23 cellular contexts compared by ENCODE assay signal in genomic region chr5:165227515-165227914, GRCh38.
DNase-seq lines count a peak whose midpoint lies in the region; ATAC-seq, FAIRE-seq and TF ChIP-seq lines count a peak whose summit lies in the region.
"Had no signal": no experiment of that assay in that cellular context is flagged by ENCODE, and none has a peak within 500 bp of the region (broad histone marks: within the 10 kb centered on the region; RNA-seq: fewer than 3 reads in every experiment).

No MANE protein-coding gene starts in this region.

- H3K27ac ChIP-seq in GM23338 (ENCODE audit: low read depth) (no peak overlapping the region), Panc1 (ENCODE audit: low read length) (no peak overlapping the region), mesendoderm (ENCODE audit: low read depth, low read length) (no peak overlapping the region), suprapubic skin (no peak overlapping the region)
- H3K27ac ChIP-seq: testis, vagina had no signal

- H3K27me3 Mint-ChIP-seq in GM23338 (ENCODE audit: insufficient read depth, low read depth, poor library complexity) = no peaks in the 10 kb centered on the region
- H3K27me3 Mint-ChIP-seq: CD8-positive, alpha-beta memory T cell; central memory CD8-positive, alpha-beta T cell; memory B cell; stimulated activated memory B cell treated with anti-CD40 and anti-IgM and Interleukin-4, amounts not matched to agents 10 μg/mL and 1 μg/mL and 100 μg/mL, for 72 hours had no signal

- H3K4me1 ChIP-seq in GM23338 (ENCODE audit: insufficient read depth) = peaks cover 34% of the 10 kb centered on the region
- no peaks in the 10 kb centered on the region for H3K4me1 ChIP-seq in Panc1 (ENCODE audit: control insufficient read depth, insufficient read depth, low read length)
- H3K4me1 ChIP-seq in mesendoderm (ENCODE audit: control insufficient read depth, low read depth, low read length) = no peaks in the 10 kb centered on the region
- H3K4me1 ChIP-seq in suprapubic skin = no peaks in the 10 kb centered on the region
- H3K4me1 ChIP-seq: testis, vagina had no signal

- no peak overlapping the region for H2BK5ac ChIP-seq in mesendoderm (ENCODE audit: low read length)

- no peak overlapping the region for H3K9ac ChIP-seq in mesendoderm (ENCODE audit: low read length)

- H3K4me1 Mint-ChIP-seq in GM23338 = peaks cover 39% of the 10 kb centered on the region
- H3K4me1 Mint-ChIP-seq: CD8-positive, alpha-beta memory T cell; central memory CD8-positive, alpha-beta T cell; memory B cell; stimulated activated memory B cell treated with anti-CD40 and anti-IgM and Interleukin-4, amounts not matched to agents 10 μg/mL and 1 μg/mL and 100 μg/mL, for 72 hours had no signal

- H3K4me2 ChIP-seq in GM23338 (no peak overlapping the region), mesendoderm (ENCODE audit: low read length) (no peak overlapping the region)

- no CpG with 5 or more reads among the region's 3 CpGs for WGBS in mesendoderm (ENCODE audit: extremely low coverage, insufficient coverage, low lambda C conversion rate)
- 83% methylated on average over 3 of the region's 3 CpGs for WGBS in suprapubic skin

- H4K8ac ChIP-seq in mesendoderm (ENCODE audit: low read depth, low read length) = no peak overlapping the region

- TF ChIP-seq CTCF in GM23338 (conservative IDR thresholded peaks at IDR 0.05; ENCODE audit: low read depth in 2 of 2) (peak; percentile 24 to 65; a peak in 3 of 4 replicates), Panc1 (IDR thresholded peaks at IDR 0.05) (0 out of 2 replicates have a peak, but pooled peaks have one; percentile 6), bronchial epithelial cell (IDR thresholded peaks at IDR 0.05; ENCODE audit: insufficient read depth, low read length, severe bottlenecking) (peak; percentile 17), suprapubic skin (IDR thresholded peaks at IDR 0.05) (no peak)

- H3K79me2 ChIP-seq in GM23338 (replicated peaks; ENCODE audit: insufficient read depth) = no peaks in the 10 kb centered on the region
- no peaks in the 10 kb centered on the region for H3K79me2 ChIP-seq in mesendoderm (ENCODE audit: control insufficient read depth, insufficient read depth, low read length)

- ATAC-seq in GM23338 (no peak), Panc1 (no peak), HG03521 (IDR thresholded peaks at IDR 0.05; ENCODE audit: unreplicated experiment) (no peak)
- ATAC-seq: activated T-cell treated with anti-CD3 and anti-CD28 coated beads, Interleukin-2, amount 50 U/mL, for 4 hours; stimulated activated memory B cell treated with anti-CD40 and anti-IgM and Interleukin-4, amounts not matched to agents 10 μg/mL and 1 μg/mL and 100 μg/mL, for 72 hours had no signal

- no peaks in the 10 kb centered on the region for H3K36me3 ChIP-seq in GM23338 (ENCODE audit: insufficient read depth)
- H3K36me3 ChIP-seq in Panc1 (ENCODE audit: control insufficient read depth, insufficient read depth, low read length) = no peaks in the 10 kb centered on the region
- no peaks in the 10 kb centered on the region for H3K36me3 ChIP-seq in bronchial epithelial cell (ENCODE audit: control insufficient read depth, insufficient read depth, low read length)
- no peaks in the 10 kb centered on the region for H3K36me3 ChIP-seq in mesendoderm (ENCODE audit: control insufficient read depth, insufficient read depth, low read length)
- no peaks in the 10 kb centered on the region for H3K36me3 ChIP-seq in suprapubic skin
- H3K36me3 ChIP-seq: vagina had no signal

- no peak overlapping the region for H2AFZ ChIP-seq in GM23338

- POLR2A ChIA-PET in Panc1 (lab: Charles Lee) = no interaction called here

- H3K4ac ChIP-seq in mesendoderm (ENCODE audit: low read depth, low read length) = no peak overlapping the region

- H2AK5ac ChIP-seq in mesendoderm (ENCODE audit: low read length) = no peak overlapping the region

- H2BK15ac ChIP-seq in mesendoderm (replicated peaks; ENCODE audit: low read depth) = no peak overlapping the region

- no peaks in the 10 kb centered on the region for H4K20me1 ChIP-seq in GM23338 (replicated peaks; ENCODE audit: insufficient read depth)

- no peak for TF ChIP-seq EP300 in suprapubic skin (IDR thresholded peaks at IDR 0.05)

- H3K9me2 ChIP-seq in GM23338 (ENCODE audit: insufficient read depth) = no peaks in the 10 kb centered on the region

- H3K79me1 ChIP-seq in mesendoderm (ENCODE audit: low read length) = no peaks in the 10 kb centered on the region

- H3K18ac ChIP-seq in mesendoderm (ENCODE audit: low read length) = no peak overlapping the region

- BruUV-seq in Panc1 (replicated peaks; lab: Mats Ljungman, UMichigan) = no TSS peak

- H3K27me3 ChIP-seq in GM23338 (ENCODE audit: insufficient read depth) = no peaks in the 10 kb centered on the region
- H3K27me3 ChIP-seq in Panc1 (ENCODE audit: control insufficient read depth, insufficient read depth, low read length) = no peaks in the 10 kb centered on the region
- no peaks in the 10 kb centered on the region for H3K27me3 ChIP-seq in bronchial epithelial cell (ENCODE audit: control insufficient read depth, insufficient read depth, low read length)
- no peaks in the 10 kb centered on the region for H3K27me3 ChIP-seq in mesendoderm (ENCODE audit: insufficient read depth, low read length, poor library complexity)
- no peaks in the 10 kb centered on the region for H3K27me3 ChIP-seq in suprapubic skin
- H3K27me3 ChIP-seq: testis, vagina had no signal

- no peak overlapping the region for H3K27ac Mint-ChIP-seq in GM23338
- H3K27ac Mint-ChIP-seq: CD8-positive, alpha-beta memory T cell; HFFc6; memory B cell; stimulated activated memory B cell treated with anti-CD40 and anti-IgM and Interleukin-4, amounts not matched to agents 10 μg/mL and 1 μg/mL and 100 μg/mL, for 72 hours had no signal

- no peak overlapping the region for H2BK120ac ChIP-seq in mesendoderm (ENCODE audit: low read depth, low read length)

- no peaks in the 10 kb centered on the region for H3K9me3 Mint-ChIP-seq in GM23338
- H3K9me3 Mint-ChIP-seq: memory B cell; stimulated activated memory B cell treated with anti-CD40 and anti-IgM and Interleukin-4, amounts not matched to agents 10 μg/mL and 1 μg/mL and 100 μg/mL, for 72 hours had no signal

- DNase-seq in GM23338 (ENCODE audit: low spot score) (peak; percentile 22), Panc1 (ENCODE audit: low read depth, low spot score) (no peak), bronchial epithelial cell (ENCODE audit: low read depth) (peak; percentile 12), mesendoderm (peak; percentile 13), suprapubic skin (ENCODE audit: low spot score in 2 of 2) (no peak), D341Med (ENCODE audit: low spot score) (no peak)
- DNase-seq: activated naive CD4-positive, alpha-beta T cell treated with Interleukin-2 at 50 U/mL for 16 hours; activated T-cell treated with anti-CD3 and anti-CD28 coated beads, Interleukin-2, amount 50 U/mL, for 4 hours; anterior cingulate cortex; CD8-positive, alpha-beta memory T cell; DMS79; HFFc6; NCI-H1048; NCI-H2081 treated with DMSO at 0.1 percent for 48 hours; nucleus accumbens; small intestine; stimulated activated CD4-positive, alpha-beta T cell treated with anti-CD3 and anti-CD28 coated beads, Interleukin-2, amount 100 ng/mL, for 24 hours; testis had no signal

- no peak overlapping the region for H4K5ac ChIP-seq in mesendoderm (ENCODE audit: low read length)

- H3K4me3 Mint-ChIP-seq in GM23338 = no peak overlapping the region
- H3K4me3 Mint-ChIP-seq: activated T-cell treated with anti-CD3 and anti-CD28 coated beads, Interleukin-2, amount 50 U/mL, for 4 hours; CD8-positive, alpha-beta memory T cell; central memory CD8-positive, alpha-beta T cell; HFFc6; memory B cell; stimulated activated memory B cell treated with anti-CD40 and anti-IgM and Interleukin-4, amounts not matched to agents 10 μg/mL and 1 μg/mL and 100 μg/mL, for 72 hours had no signal

- no peak for TF ChIP-seq POLR2A in suprapubic skin (IDR thresholded peaks at IDR 0.05)

- H3K4me3 ChIP-seq in GM23338 (no peak overlapping the region), Panc1 (ENCODE audit: low read depth in 2 of 2, low read length in 2 of 2) (no peak overlapping the region), bronchial epithelial cell (ENCODE audit: low read depth, low read length) (no peak overlapping the region), mesendoderm (ENCODE audit: low read length) (no peak overlapping the region), suprapubic skin (no peak overlapping the region)
- H3K4me3 ChIP-seq: testis, vagina had no signal

- intact Hi-C loops in Panc1 (cut with micrococcal nuclease; ENCODE audit: unreplicated experiment) = no loop called here

- CTCF ChIA-PET in Panc1 (lab: Charles Lee) = no interaction called here

- FAIRE-seq in bronchial epithelial cell (lab: Jason Lieb, UNC) = no peak
- FAIRE-seq: small intestine had no signal

- no peak overlapping the region for H3K56ac ChIP-seq in mesendoderm (ENCODE audit: low read length)

- 0 out of 3 replicates have a peak, but pooled peaks cover 3% of the 10 kb centered on the region for H3K36me3 Mint-ChIP-seq in GM23338 (ENCODE audit: low read depth)
- H3K36me3 Mint-ChIP-seq: memory B cell; stimulated activated memory B cell treated with anti-CD40 and anti-IgM and Interleukin-4, amounts not matched to agents 10 μg/mL and 1 μg/mL and 100 μg/mL, for 72 hours had no signal

- in situ Hi-C loops in Panc1 (cut with HindIII; ENCODE audit: low pct_unique_long_range_greater_than_20kb, low sequenced_read_pairs) = no loop called here

- 0 out of 2 replicates have a peak, but pooled peaks cover under 1% of the 10 kb centered on the region for H3K9me3 ChIP-seq in Panc1 (ENCODE audit: control insufficient read depth, insufficient read depth, low read depth, low read length)
- H3K9me3 ChIP-seq in suprapubic skin = no peaks in the 10 kb centered on the region
- H3K9me3 ChIP-seq: testis, vagina had no signal

- H3F3A ChIP-seq in GM23338 (replicated peaks; ENCODE audit: low read depth) = no peaks in the 10 kb centered on the region

- H3K23ac ChIP-seq in mesendoderm (ENCODE audit: low read length) = no peak overlapping the region

Comparison
In these comparisons a context has a peak if more than half of its experiments do, and no peak if none do; other contexts are left out.
1. DNase-seq: peak in GM23338 (single experiment), bronchial epithelial cell (single experiment) and mesendoderm (single experiment); none in Panc1 (single experiment), suprapubic skin (0 of 2) and D341Med (single experiment).
2. CTCF ChIP-seq: peak in GM23338 (2 of 2), Panc1 (single experiment) and bronchial epithelial cell (single experiment); none in suprapubic skin (0 of 2).